In genomic region chr15:70504305-70504951, GRCh38 we compare ENCODE assay signal across 1 cellular context.
TF ChIP-seq lines count a peak whose summit lies in the region.

No MANE protein-coding gene starts in this region.

TF ChIP-seq in HEK293, 187 proteins besides CTCF, POLR2A, EP300 and RAD21 (continued from another document):
- TF ChIP-seq ZNF37A (tag by site-specific recombination; IDR thresholded peaks at IDR 0.05) (no peak), ZNF514 (tag by site-specific recombination; IDR thresholded peaks at IDR 0.05) (no peak), ZNF521 (tag by site-specific recombination; IDR thresholded peaks at IDR 0.05) (no peak), GFI1B (tag by site-specific recombination; IDR thresholded peaks at IDR 0.05) (no peak), ZNF335 (tag by site-specific recombination; conservative IDR thresholded peaks at IDR 0.05) (no peak), ZNF121 (tag by site-specific recombination; IDR thresholded peaks at IDR 0.05) (no peak), ZBTB11 (tag by site-specific recombination; conservative IDR thresholded peaks at IDR 0.05; ENCODE audit: low read depth) (no peak), ZNF555 (tag by site-specific recombination; conservative IDR thresholded peaks at IDR 0.05) (no peak), ZNF624 (tag by site-specific recombination; IDR thresholded peaks at IDR 0.05) (no peak), ZNF639 (tag by site-specific recombination; IDR thresholded peaks at IDR 0.05) (0 out of 2 replicates have a peak, but pooled peaks have one; percentile 29), ZNF48 (tag by site-specific recombination; IDR thresholded peaks at IDR 0.05) (no peak), ZBTB6 (tag by site-specific recombination; IDR thresholded peaks at IDR 0.05) (no peak), ZXDB (tag by site-specific recombination; IDR thresholded peaks at IDR 0.05) (no peak), ZNF391 (tag by site-specific recombination; IDR thresholded peaks at IDR 0.05; ENCODE audit: borderline replicate concordance, low read depth) (no peak), ZBTB26 (tag by site-specific recombination; optimal IDR thresholded peaks at IDR 0.05) (no peak), PRDM10 (tag by site-specific recombination; IDR thresholded peaks at IDR 0.05) (no peak), ZNF513 (tag by site-specific recombination; IDR thresholded peaks at IDR 0.05) (no peak), ELK4 (IDR thresholded peaks at IDR 0.05; ENCODE audit: borderline replicate concordance, low read depth, low read length) (no peak), ZNF366 (tag by site-specific recombination; conservative IDR thresholded peaks at IDR 0.05) (no peak), ZBTB48 (tag by site-specific recombination; IDR thresholded peaks at IDR 0.05) (0 out of 2 replicates have a peak, but pooled peaks have one; percentile 4), ZSCAN18 (tag by site-specific recombination; IDR thresholded peaks at IDR 0.05) (no peak), ZNF692 (tag by site-specific recombination; IDR thresholded peaks at IDR 0.05) (peak; percentile 47; the same call in 1 of the 2 replicates)
